13 cellular contexts compared by ENCODE assay signal in the genomic region with DNA sequence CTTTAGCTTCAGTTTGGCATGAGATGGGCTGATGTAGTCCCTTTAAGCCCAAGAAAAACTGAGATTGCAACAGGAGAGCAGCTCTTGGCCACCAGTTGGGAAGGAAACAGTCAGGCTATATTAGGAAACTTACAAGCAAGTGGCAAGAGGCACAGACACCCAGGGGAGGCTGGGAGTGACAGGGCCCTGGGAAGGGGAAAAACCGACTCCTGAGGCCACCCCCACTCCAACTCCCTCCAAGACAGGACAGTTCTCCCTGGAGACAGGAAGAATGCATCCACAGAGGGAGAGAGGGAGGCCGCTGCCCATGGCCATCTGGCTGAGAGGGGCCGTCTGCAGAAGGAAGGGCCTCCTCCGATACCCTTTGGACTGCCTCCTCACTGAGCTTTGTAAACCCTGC. TPM values are rescaled to one million over a fixed set of nuclear protein-coding genes. Genes with fewer than 3 reads are reported as not detected.
DNase-seq lines count a peak whose midpoint lies in the region; ATAC-seq and TF ChIP-seq lines count a peak whose summit lies in the region.
"Had no signal": no experiment of that assay in that cellular context is flagged by ENCODE, and none has a peak within 500 bp of the region (broad histone marks: within the 10 kb centered on the region; RNA-seq: fewer than 3 reads in every experiment).

No MANE protein-coding gene starts in this region.

- H3K4me1 ChIP-seq in HEK293 (ENCODE audit: control insufficient read depth, insufficient read depth, low read length) (no peaks in the 10 kb centered on the region), adrenal gland (replicated peaks in 1 of 2) (peaks cover 11 to 13% of the 10 kb centered on the region in 2 donors), right cardiac atrium (ENCODE audit: control insufficient read depth, insufficient read depth, low read length) (peaks cover 9% of the 10 kb centered on the region)

- H3K27ac Mint-ChIP-seq in stimulated activated memory B cell treated with anti-CD40 and anti-IgM and Interleukin-4, amounts not matched to agents 10 μg/mL and 1 μg/mL and 100 μg/mL, for 72 hours = no peak overlapping the region
- H3K27ac Mint-ChIP-seq: stimulated activated effector memory CD8-positive, alpha-beta T cell treated with anti-CD3 and anti-CD28 coated beads, Interleukin-12 subunit alpha, Interleukin-12 subunit beta, amount 100 ng/mL, for 72 hours; T-helper 1 cell treated with Interleukin-12 subunit alpha and Interleukin-12 subunit beta and Interleukin-4 antibody, amounts not matched to agents 30 μg/mL and 1 μg/mL, for 36 hours had no signal

- H3K27me3 Mint-ChIP-seq in stimulated activated memory B cell treated with anti-CD40 and anti-IgM and Interleukin-4, amounts not matched to agents 10 μg/mL and 1 μg/mL and 100 μg/mL, for 72 hours = peaks cover 72% of the 10 kb centered on the region

- ATAC-seq in right cardiac atrium (peak; percentile 85 to 90), GM19397 (IDR thresholded peaks at IDR 0.05; ENCODE audit: unreplicated experiment) (no peak), GM21423 (IDR thresholded peaks at IDR 0.05; ENCODE audit: unreplicated experiment) (no peak)
- ATAC-seq in stimulated activated memory B cell treated with anti-CD40 and anti-IgM and Interleukin-4, amounts not matched to agents 10 μg/mL and 1 μg/mL and 100 μg/mL, for 72 hours = peak; percentile 51
- ATAC-seq: stimulated activated effector memory CD8-positive, alpha-beta T cell treated with anti-CD3 and anti-CD28 coated beads, Interleukin-12 subunit alpha, Interleukin-12 subunit beta, amount 100 ng/mL, for 72 hours had no signal

- H3K9me3 ChIP-seq in HEK293 (ENCODE audit: control insufficient read depth, insufficient read depth, low read depth, low read length) = no peaks in the 10 kb centered on the region
- no peaks in the 10 kb centered on the region for H3K9me3 ChIP-seq in adrenal gland (replicated peaks in 1 of 3)
- H3K9me3 ChIP-seq in right cardiac atrium (ENCODE audit: control insufficient read depth, low read length) = no peaks in the 10 kb centered on the region

- H3K4me3 ChIP-seq in HEK293 (ENCODE audit: low read depth, low read length) (no peak overlapping the region), adrenal gland (peak overlapping the region in 1 of 4 donors; percentile 4), right cardiac atrium (ENCODE audit: low read length) (no peak overlapping the region)

- H3K4me1 Mint-ChIP-seq in stimulated activated memory B cell treated with anti-CD40 and anti-IgM and Interleukin-4, amounts not matched to agents 10 μg/mL and 1 μg/mL and 100 μg/mL, for 72 hours = no peaks in the 10 kb centered on the region
- H3K4me1 Mint-ChIP-seq: stimulated activated effector memory CD8-positive, alpha-beta T cell treated with anti-CD3 and anti-CD28 coated beads, Interleukin-12 subunit alpha, Interleukin-12 subunit beta, amount 100 ng/mL, for 72 hours had no signal

- intact Hi-C loops in adrenal gland (cut with DNase I) (no loop called here), right cardiac atrium (cut with DNase I) (no loop called here)

- no peak for TF ChIP-seq POLR2A in adrenal gland (IDR thresholded peaks at IDR 0.05)

- 0 to 39% (median 26%) methylated on average over 1 to 4 of the region's 4 CpGs for WGBS in adrenal gland, 4 donors
- 16% methylated on average over 4 of the region's 4 CpGs for WGBS in right cardiac atrium

- DNase-seq in adrenal gland (peak in 6 of 7 donors; percentile 33 to 66 (median 55)), right cardiac atrium (peak; percentile 38 to 71 (median 60)), NCI-H146 treated with DMSO at 0.1 percent for 48 hours (lab: John Stamatoyannopoulos, UW; ENCODE audit: unreplicated experiment) (no peak), KBM-7 (no peak)
- DNase-seq: activated T-cell treated with anti-CD3 and anti-CD28 coated beads, Interleukin-2, amount 50 U/mL, for 48 hours; cortex of kidney; DND-41 had no signal

- CTCF ChIA-PET in HEK293 (lab: Yijun Ruan, JAX) = interaction anchor here (0.9 to 1.9 kb wide), 3 partner anchors 23 to 50 kb away, joined by 3 to 9 read pairs (median 8); no protein-coding TSS in a partner anchor

- POLR2A ChIA-PET in HEK293 (lab: Yijun Ruan, JAX) = interaction anchor here (1.3 to 1.4 kb wide), 2 partner anchors 44 to 45 kb away, joined by 3 to 4 read pairs; a partner anchor contains a TSS

- no peaks in the 10 kb centered on the region for H3K36me3 Mint-ChIP-seq in stimulated activated memory B cell treated with anti-CD40 and anti-IgM and Interleukin-4, amounts not matched to agents 10 μg/mL and 1 μg/mL and 100 μg/mL, for 72 hours
- H3K36me3 Mint-ChIP-seq: stimulated activated effector memory CD8-positive, alpha-beta T cell treated with anti-CD3 and anti-CD28 coated beads, Interleukin-12 subunit alpha, Interleukin-12 subunit beta, amount 100 ng/mL, for 72 hours had no signal

- H3K36me3 ChIP-seq in HEK293 (ENCODE audit: control insufficient read depth in 2 of 2, insufficient read depth in 1 of 2, low read length in 2 of 2) (no peaks in the 10 kb centered on the region), adrenal gland (replicated peaks in 1 of 2) (no peaks in the 10 kb centered on the region)

- TF ChIP-seq CTCF in HEK293 (tag by site-specific recombination; IDR thresholded peaks at IDR 0.05) (no peak), adrenal gland (IDR thresholded peaks at IDR 0.05) (no peak)

- H3K4me3 Mint-ChIP-seq in stimulated activated memory B cell treated with anti-CD40 and anti-IgM and Interleukin-4, amounts not matched to agents 10 μg/mL and 1 μg/mL and 100 μg/mL, for 72 hours = no peak overlapping the region
- H3K4me3 Mint-ChIP-seq: stimulated activated effector memory CD8-positive, alpha-beta T cell treated with anti-CD3 and anti-CD28 coated beads, Interleukin-12 subunit alpha, Interleukin-12 subunit beta, amount 100 ng/mL, for 72 hours; T-helper 1 cell treated with Interleukin-12 subunit alpha and Interleukin-12 subunit beta and Interleukin-4 antibody, amounts not matched to agents 30 μg/mL and 1 μg/mL, for 36 hours had no signal

- H3K9me3 Mint-ChIP-seq in stimulated activated memory B cell treated with anti-CD40 and anti-IgM and Interleukin-4, amounts not matched to agents 10 μg/mL and 1 μg/mL and 100 μg/mL, for 72 hours = peaks cover 3% of the 10 kb centered on the region
- H3K9me3 Mint-ChIP-seq: stimulated activated effector memory CD8-positive, alpha-beta T cell treated with anti-CD3 and anti-CD28 coated beads, Interleukin-12 subunit alpha, Interleukin-12 subunit beta, amount 100 ng/mL, for 72 hours; T-helper 1 cell treated with Interleukin-12 subunit alpha and Interleukin-12 subunit beta and Interleukin-4 antibody, amounts not matched to agents 30 μg/mL and 1 μg/mL, for 36 hours had no signal

- H3K27me3 ChIP-seq in adrenal gland (no peaks in the 10 kb centered on the region), right cardiac atrium (ENCODE audit: control insufficient read depth, insufficient read depth) (no peaks in the 10 kb centered on the region)

- H3K27ac ChIP-seq in HEK293 (ENCODE audit: extremely low read depth, low read depth, low read length) (no peak overlapping the region), adrenal gland (peak overlapping the region in 4 of 5 donors; percentile 69 to 87 (median 80)), right cardiac atrium (ENCODE audit: low read length) (peak overlapping the region; percentile 92)

- in situ Hi-C loops in KBM-7 (cut with MboI; ENCODE audit: low pct_unique_long_range_greater_than_20kb, low sequenced_read_pairs) = no loop called here

TF ChIP-seq in HEK293, 187 proteins besides CTCF, POLR2A, EP300 and RAD21:
- TF ChIP-seq ZNF626 (tag by site-specific recombination; IDR thresholded peaks at IDR 0.05) = no peak
- TF ChIP-seq ZNF624 (tag by site-specific recombination; IDR thresholded peaks at IDR 0.05) = no peak
- TF ChIP-seq, protein P1, sequence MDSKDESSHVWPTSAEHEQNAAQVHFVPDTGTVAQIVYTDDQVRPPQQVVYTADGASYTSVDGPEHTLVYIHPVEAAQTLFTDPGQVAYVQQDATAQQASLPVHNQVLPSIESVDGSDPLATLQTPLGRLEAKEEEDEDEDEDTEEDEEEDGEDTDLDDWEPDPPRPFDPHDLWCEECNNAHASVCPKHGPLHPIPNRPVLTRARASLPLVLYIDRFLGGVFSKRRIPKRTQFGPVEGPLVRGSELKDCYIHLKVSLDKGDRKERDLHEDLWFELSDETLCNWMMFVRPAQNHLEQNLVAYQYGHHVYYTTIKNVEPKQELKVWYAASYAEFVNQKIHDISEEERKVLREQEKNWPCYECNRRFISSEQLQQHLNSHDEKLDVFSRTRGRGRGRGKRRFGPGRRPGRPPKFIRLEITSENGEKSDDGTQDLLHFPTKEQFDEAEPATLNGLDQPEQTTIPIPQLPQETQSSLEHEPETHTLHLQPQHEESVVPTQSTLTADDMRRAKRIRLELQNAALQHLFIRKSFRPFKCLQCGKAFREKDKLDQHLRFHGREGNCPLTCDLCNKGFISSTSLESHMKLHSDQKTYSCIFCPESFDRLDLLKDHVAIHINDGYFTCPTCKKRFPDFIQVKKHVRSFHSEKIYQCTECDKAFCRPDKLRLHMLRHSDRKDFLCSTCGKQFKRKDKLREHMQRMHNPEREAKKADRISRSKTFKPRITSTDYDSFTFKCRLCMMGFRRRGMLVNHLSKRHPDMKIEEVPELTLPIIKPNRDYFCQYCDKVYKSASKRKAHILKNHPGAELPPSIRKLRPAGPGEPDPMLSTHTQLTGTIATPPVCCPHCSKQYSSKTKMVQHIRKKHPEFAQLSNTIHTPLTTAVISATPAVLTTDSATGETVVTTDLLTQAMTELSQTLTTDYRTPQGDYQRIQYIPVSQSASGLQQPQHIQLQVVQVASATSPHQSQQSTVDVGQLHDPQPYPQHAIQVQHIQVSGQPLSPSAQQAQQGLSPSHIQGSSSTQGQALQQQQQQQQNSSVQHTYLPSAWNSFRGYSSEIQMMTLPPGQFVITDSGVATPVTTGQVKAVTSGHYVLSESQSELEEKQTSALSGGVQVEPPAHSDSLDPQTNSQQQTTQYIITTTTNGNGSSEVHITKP (tag by site-specific recombination; IDR thresholded peaks at IDR 0.05) = peak; percentile 65; the same call in 1 of the 2 replicates
- no peak for TF ChIP-seq ZNF600 (tag by site-specific recombination; IDR thresholded peaks at IDR 0.05)
- no peak for TF ChIP-seq ZNF571 (tag by site-specific recombination; IDR thresholded peaks at IDR 0.05)

RNA-seq across cellular contexts. Expression of a gene that starts 20.5 kb away (rescaled TPM):
- total RNA-seq in adrenal gland = 10 to 100 TPM in 1 of 8 donors, 1 to 10 TPM in 6, under 1 TPM in 1; 0.91 to 13.0 (median 4.5) TPM
- polyA plus RNA-seq in adrenal gland = 1 to 10 TPM in 2 of 3 donors, under 1 TPM in 1; 0.59 to 2.8 (median 2.6) TPM
- total RNA-seq in right cardiac atrium = 100 to 1,000 TPM in 3 of 4 donors, 10 to 100 TPM in 1; 99.0 to 117 (median 107) TPM
- 78.2 TPM for polyA plus RNA-seq in right cardiac atrium

RNA-seq across cellular contexts. Expression of a gene that starts 44.1 kb away (rescaled TPM):
- total RNA-seq in adrenal gland (10 to 100 TPM; 24.6 to 37.4 (median 27.3) TPM), right cardiac atrium (10 to 100 TPM; 22.6 to 44.5 (median 36.1) TPM)
- polyA plus RNA-seq in adrenal gland (10 to 100 TPM; 19.5 to 36.4 (median 21.9) TPM), right cardiac atrium (27.4 TPM)

Comparison
In these comparisons a context has a peak if more than half of its experiments do, and no peak if none do; other contexts are left out.
1. DNase-seq: peak in adrenal gland (6 of 7) and right cardiac atrium (3 of 3); none in NCI-H146 treated with DMSO at 0.1 percent for 48 hours (single experiment) and KBM-7 (single experiment).
2. ATAC-seq: peak in right cardiac atrium (2 of 2) and stimulated activated memory B cell treated with anti-CD40 and anti-IgM and Interleukin-4, amounts not matched to agents 10 μg/mL and 1 μg/mL and 100 μg/mL, for 72 hours (single experiment); none in GM19397 (single experiment) and GM21423 (single experiment).
3. RNA of a gene that starts 20.5 kb away (total RNA-seq): 99.0 to 117 TPM in right cardiac atrium; 0.91 to 13.0 TPM in adrenal gland; every median in the first group is over 4 times any median in the second.